Comparison of ENCODE assay signal across 19 cellular contexts in genomic region chr7:44533301-44534055, GRCh38. TPM values are rescaled to one million over a fixed set of nuclear protein-coding genes. Genes with fewer than 3 reads are reported as not detected.
DNase-seq lines count a peak whose midpoint lies in the region; ATAC-seq and TF ChIP-seq lines count a peak whose summit lies in the region.
"Had no signal": no experiment of that assay in that cellular context is flagged by ENCODE, and none has a peak within 500 bp of the region (broad histone marks: within the 10 kb centered on the region; RNA-seq: fewer than 3 reads in every experiment).

No MANE protein-coding gene starts in this region.

- no TSS peak for BruUV-seq in OCI-LY7 (replicated peaks; lab: Mats Ljungman, UMichigan)

- H3K9me2 ChIP-seq in OCI-LY7 (ENCODE audit: insufficient read depth, low read length): no peaks in the 10 kb centered on the region

- H3K4me3 ChIP-seq in OCI-LY7 (ENCODE audit: low read depth, low read length, poor library complexity, severe bottlenecking) (no peak overlapping the region), vagina (no peak overlapping the region)
- H3K4me3 ChIP-seq: gastrocnemius medialis, skin epidermis, upper lobe of right lung had no signal

- intact Hi-C loops in OCI-LY7 (cut with micrococcal nuclease; ENCODE audit: unreplicated experiment) (no loop called here), vagina (cut with DNase I) (no loop called here)

- H3K4me1 ChIP-seq in foreskin keratinocyte (no peaks in the 10 kb centered on the region), OCI-LY7 (ENCODE audit: insufficient read depth, low read length, poor library complexity, severe bottlenecking) (no peaks in the 10 kb centered on the region), vagina (no peaks in the 10 kb centered on the region)
- H3K4me1 ChIP-seq: gastrocnemius medialis, upper lobe of right lung had no signal

- no peaks in the 10 kb centered on the region for H4K20me1 ChIP-seq in OCI-LY7 (ENCODE audit: insufficient read depth, low read length)

- no peak overlapping the region for H2AFZ ChIP-seq in OCI-LY7 (ENCODE audit: low read length)

- ATAC-seq in foreskin keratinocyte (no peak), HG03354 (IDR thresholded peaks at IDR 0.05; ENCODE audit: poor library complexity, severe bottlenecking, unreplicated experiment) (no peak)
- ATAC-seq: gastrocnemius medialis; stimulated activated memory B cell treated with anti-CD40 and anti-IgM and Interleukin-4, amounts not matched to agents 10 μg/mL and 1 μg/mL and 100 μg/mL, for 72 hours; upper lobe of right lung had no signal

- POLR2A ChIA-PET in OCI-LY7 (lab: Charles Lee): no interaction called here

- TF ChIP-seq POLR2A in vagina (IDR thresholded peaks at IDR 0.05): no peak

- H3K27ac ChIP-seq in foreskin keratinocyte (no peak overlapping the region), OCI-LY7 (ENCODE audit: low read depth, low read length, poor library complexity, severe bottlenecking) (no peak overlapping the region), vagina (no peak overlapping the region)
- H3K27ac ChIP-seq: gastrocnemius medialis, HL-60, skin epidermis, upper lobe of right lung had no signal

- no peaks in the 10 kb centered on the region for H3K36me3 ChIP-seq in OCI-LY7 (ENCODE audit: insufficient read depth, low read length)
- H3K36me3 ChIP-seq in vagina: no peaks in the 10 kb centered on the region
- H3K36me3 ChIP-seq: gastrocnemius medialis, upper lobe of right lung had no signal

- H3K9me3 ChIP-seq in OCI-LY7 (ENCODE audit: low read length) (no peaks in the 10 kb centered on the region), vagina (no peaks in the 10 kb centered on the region)
- H3K9me3 ChIP-seq: gastrocnemius medialis, upper lobe of right lung had no signal

- CTCF ChIA-PET in OCI-LY7 (lab: Charles Lee; ENCODE audit: unreplicated experiment): no interaction called here

- DNase-seq in AG08396 (ENCODE audit: low spot score) (peak; percentile 59), GM03348 (ENCODE audit: low spot score) (peak; percentile 20), NCI-H510A treated with DMSO at 0.1 percent for 48 hours (lab: John Stamatoyannopoulos, UW) (peak; percentile 91), iPS-NIHi11 (ENCODE audit: low spot score) (peak; percentile 17), foreskin keratinocyte (no peak), OCI-LY7 (ENCODE audit: low spot score) (no peak), vagina (ENCODE audit: extremely low spot score in 2 of 2) (no peak)
- DNase-seq: activated CD4-positive, alpha-beta T cell treated with anti-CD3 and anti-CD28 coated beads for 1 hour; activated CD8-positive, alpha-beta memory T cell treated with anti-CD3 and anti-CD28 coated beads, Interleukin-2, amount 50 U/mL, for 48 hours; AML-193; effector CD8-positive, alpha-beta T cell; gastrocnemius medialis; NCI-H1930; SIG-M5; upper lobe of right lung had no signal

- no peak for TF ChIP-seq CTCF in foreskin keratinocyte (conservative IDR thresholded peaks at IDR 0.05)
- TF ChIP-seq CTCF in OCI-LY7 (conservative IDR thresholded peaks at IDR 0.05; ENCODE audit: low read length): no peak
- TF ChIP-seq CTCF in vagina (IDR thresholded peaks at IDR 0.05): no peak

- no peaks in the 10 kb centered on the region for H3K27me3 ChIP-seq in foreskin keratinocyte
- H3K27me3 ChIP-seq in vagina: no peaks in the 10 kb centered on the region
- H3K27me3 ChIP-seq: gastrocnemius medialis, upper lobe of right lung had no signal

- no peak overlapping the region for H3K4me2 ChIP-seq in OCI-LY7 (ENCODE audit: low read length)

- H3K79me2 ChIP-seq in OCI-LY7 (ENCODE audit: insufficient read depth, low read depth, low read length): no peaks in the 10 kb centered on the region

RNA-seq across cellular contexts. Expression of gene NPC1L1, which starts 7.7 kb away (rescaled TPM):
- total RNA-seq in foreskin keratinocyte (not detected in 2 replicates), OCI-LY7 (2022) (not detected in 2 replicates), vagina (0.49 TPM)
- not detected in 2 replicates for polyA plus RNA-seq in foreskin keratinocyte
- total RNA-seq in OCI-LY7 (2014; rRNA removed; shearing (Covaris generic)): 0.13 TPM in 1 of 2 replicates, not detected in the other

RNA-seq across cellular contexts. Expression of gene DDX56, which starts 40.2 kb away (rescaled TPM):
- total RNA-seq in foreskin keratinocyte: 96.1 and 97.2 TPM in 2 replicates
- polyA plus RNA-seq in foreskin keratinocyte: 91.2 and 93.8 TPM in 2 replicates
- total RNA-seq in OCI-LY7 (2014; rRNA removed; shearing (Covaris generic)): 69.2 and 89.2 TPM in 2 replicates
- total RNA-seq in OCI-LY7 (2022): 78.6 and 95.4 TPM in 2 replicates
- total RNA-seq in vagina: 60.2 TPM

RNA-seq across cellular contexts. Expression of gene NUDCD3, which starts 43.0 kb away (rescaled TPM):
- 81.0 and 90.2 TPM in 2 replicates for total RNA-seq in foreskin keratinocyte
- polyA plus RNA-seq in foreskin keratinocyte: 42.0 and 42.5 TPM in 2 replicates
- 57.0 and 67.4 TPM in 2 replicates for total RNA-seq in OCI-LY7 (2014; rRNA removed; shearing (Covaris generic))
- 93.8 and 108 TPM in 2 replicates for total RNA-seq in OCI-LY7 (2022)
- 48.6 TPM for total RNA-seq in vagina

RNA-seq across cellular contexts. Expression of gene TMED4, which starts 48.6 kb away (rescaled TPM):
- total RNA-seq in foreskin keratinocyte: 42.4 and 43.9 TPM in 2 replicates
- 29.1 and 31.2 TPM in 2 replicates for polyA plus RNA-seq in foreskin keratinocyte
- total RNA-seq in OCI-LY7 (2014; rRNA removed; shearing (Covaris generic)): 64.9 and 80.5 TPM in 2 replicates
- 68.6 and 69.1 TPM in 2 replicates for total RNA-seq in OCI-LY7 (2022)
- total RNA-seq in vagina: 102 TPM

Comparison
In these comparisons a context has a peak if more than half of its experiments do, and no peak if none do; other contexts are left out.
1. DNase-seq: peak in AG08396 (single experiment), GM03348 (single experiment), NCI-H510A treated with DMSO at 0.1 percent for 48 hours (single experiment) and iPS-NIHi11 (single experiment); none in foreskin keratinocyte (0 of 2), OCI-LY7 (single experiment) and vagina (0 of 2).